1 cellular context compared by ENCODE assay signal in genomic region chr5:112737472-112738179, GRCh38.
A peak's percentile ranks its signal among the peaks of the same experiment; 100 is the strongest.
TF ChIP-seq lines count a peak whose summit lies in the region.

APC (plus strand) TSS chr5:112737885; CDS start chr5:112754891, 17,006 bp downstream.

TF ChIP-seq in HEK293, 187 proteins besides CTCF, POLR2A, EP300 and RAD21 (continued from another document and continues in another):
- TF ChIP-seq ZBTB11 (tag by site-specific recombination; conservative IDR thresholded peaks at IDR 0.05; ENCODE audit: low read depth) (peak; percentile 51), KLF7 (tag by site-specific recombination; IDR thresholded peaks at IDR 0.05; ENCODE audit: borderline replicate concordance) (peak; percentile 59; the same call in 1 of the 2 replicates), REST (tag by site-specific recombination; IDR thresholded peaks at IDR 0.05) (peak; percentile 49; the same call in 1 of the 2 replicates), ZNF184 (tag by site-specific recombination; IDR thresholded peaks at IDR 0.05) (no peak), KLF9 (tag by site-specific recombination; IDR thresholded peaks at IDR 0.05; ENCODE audit: low read depth) (peak; percentile 83), ZNF843 (tag by site-specific recombination; IDR thresholded peaks at IDR 0.05) (no peak), HIC1 (tag by site-specific recombination; IDR thresholded peaks at IDR 0.05) (peak; percentile 87), ZNF449 (tag by site-specific recombination; IDR thresholded peaks at IDR 0.05) (peak; percentile 95), ZNF701 (tag by site-specific recombination; IDR thresholded peaks at IDR 0.05) (no peak), GLIS1 (tag by site-specific recombination; IDR thresholded peaks at IDR 0.05) (peak; percentile 85), FEZF1 (tag by site-specific recombination; IDR thresholded peaks at IDR 0.05) (no peak), ZNF2 (tag by site-specific recombination; IDR thresholded peaks at IDR 0.05) (peak; percentile 94), PATZ1 (tag by site-specific recombination; IDR thresholded peaks at IDR 0.05) (peak; percentile 93), ZBTB8A (tag by site-specific recombination; IDR thresholded peaks at IDR 0.05) (peak; percentile 89), ZNF629 (tag by site-specific recombination; IDR thresholded peaks at IDR 0.05) (peak; percentile 42; the same call in 1 of the 2 replicates), ZNF121 (tag by site-specific recombination; IDR thresholded peaks at IDR 0.05) (no peak), TSHZ1 (tag by site-specific recombination; IDR thresholded peaks at IDR 0.05; ENCODE audit: borderline replicate concordance) (no peak; the same call in 1 of the 2 replicates), ZNF394 (tag by site-specific recombination; IDR thresholded peaks at IDR 0.05; ENCODE audit: borderline replicate concordance) (peak; percentile 98), ZNF398 (tag by site-specific recombination; IDR thresholded peaks at IDR 0.05) (peak; percentile 50; the same call in 1 of the 2 replicates), ZBTB7A (tag by site-specific recombination; IDR thresholded peaks at IDR 0.05; ENCODE audit: low read depth) (no peak), ZNF600 (tag by site-specific recombination; IDR thresholded peaks at IDR 0.05) (peak; percentile 99), ZIC2 (tag by site-specific recombination; IDR thresholded peaks at IDR 0.05) (peak; percentile 92), ZNF10 (tag by site-specific recombination; IDR thresholded peaks at IDR 0.05) (peak; percentile 32; the same call in 1 of the 2 replicates), ZNF157 (tag by site-specific recombination; IDR thresholded peaks at IDR 0.05) (no peak), KLF17 (tag by site-specific recombination; IDR thresholded peaks at IDR 0.05) (no peak), ZNF561 (tag by site-specific recombination; IDR thresholded peaks at IDR 0.05; ENCODE audit: borderline replicate concordance) (peak; percentile 84), ZNF138 (tag by site-specific recombination; IDR thresholded peaks at IDR 0.05; ENCODE audit: borderline replicate concordance) (no peak), ZNF335 (tag by site-specific recombination; conservative IDR thresholded peaks at IDR 0.05) (peak; percentile 66), ZNF704 (tag by site-specific recombination; IDR thresholded peaks at IDR 0.05) (no peak), ZBTB17 (tag by site-specific recombination; IDR thresholded peaks at IDR 0.05) (peak; percentile 78; the same call in 1 of the 2 replicates), SALL2 (tag by site-specific recombination; IDR thresholded peaks at IDR 0.05; ENCODE audit: borderline replicate concordance) (no peak), ZSCAN4 (tag by site-specific recombination; IDR thresholded peaks at IDR 0.05) (peak; percentile 5; the same call in 1 of the 2 replicates), ZNF24 (tag by site-specific recombination; IDR thresholded peaks at IDR 0.05) (0 out of 2 replicates have a peak, but pooled peaks have one; percentile 48), BCL11B (tag by site-specific recombination; IDR thresholded peaks at IDR 0.05; ENCODE audit: low read depth) (no peak)
